ENCODE assay signal across 14 cellular contexts in genomic region chr14:33700052-33700451, GRCh38.
DNase-seq lines count a peak whose midpoint lies in the region; ATAC-seq and TF ChIP-seq lines count a peak whose summit lies in the region.
"Had no signal": no experiment of that assay in that cellular context is flagged by ENCODE, and none has a peak within 500 bp of the region (broad histone marks: within the 10 kb centered on the region; RNA-seq: fewer than 3 reads in every experiment).

No MANE protein-coding gene starts in this region.

- no peaks in the 10 kb centered on the region for H3K36me3 Mint-ChIP-seq in brain
- H3K36me3 Mint-ChIP-seq: CD14-positive monocyte; CD8-positive, alpha-beta T cell had no signal

- POLR2A ChIA-PET in IMR-90 (lab: Charles Lee; ENCODE audit: unreplicated experiment): no interaction called here

- H3K4me1 Mint-ChIP-seq in brain: peaks cover 35% of the 10 kb centered on the region
- H3K4me1 Mint-ChIP-seq: CD14-positive monocyte had no signal

- ATAC-seq in IMR-90 (ENCODE audit: low read depth): no peak
- no peak for ATAC-seq in activated CD4-positive, CD25-positive, alpha-beta regulatory T cell treated with anti-CD3 and anti-CD28 coated beads, Interleukin-2, amount 50 U/mL, for 24 hours
- ATAC-seq: CD8-positive, alpha-beta T cell had no signal

- no peak for TF ChIP-seq RAD21 in IMR-90 (IDR thresholded peaks at IDR 0.05; ENCODE audit: low read length)

- H4K20me1 ChIP-seq in IMR-90 (ENCODE audit: insufficient read depth, low read length): no peaks in the 10 kb centered on the region

- no peak overlapping the region for H2BK20ac ChIP-seq in IMR-90 (ENCODE audit: low read depth, low read length)

- H2BK120ac ChIP-seq in IMR-90 (ENCODE audit: low read depth, low read length): no peak overlapping the region

- H3K9ac ChIP-seq in IMR-90 (ENCODE audit: low read depth, low read length): no peak overlapping the region

- H3K14ac ChIP-seq in IMR-90 (replicated peaks; ENCODE audit: low read depth, low read length): no peak overlapping the region

- no peak overlapping the region for H2BK15ac ChIP-seq in IMR-90 (ENCODE audit: low read depth, low read length)

- H3K4me3 ChIP-seq in IMR-90 (ENCODE audit: insufficient read depth, low read depth, low read length): no peak overlapping the region
- H3K4me3 ChIP-seq: HAP-1 had no signal

- no peak for TF ChIP-seq POLR2A in IMR-90 (IDR thresholded peaks at IDR 0.05; ENCODE audit: low read depth, low read length)

- no peak for TF ChIP-seq CTCF in IMR-90 (conservative IDR thresholded peaks at IDR 0.05; ENCODE audit: low read depth, low read length)
- no peak for TF ChIP-seq CTCF in brain (conservative IDR thresholded peaks at IDR 0.05)

- no peak overlapping the region for H3K4me3 Mint-ChIP-seq in brain
- H3K4me3 Mint-ChIP-seq: CD14-positive monocyte; CD8-positive, alpha-beta T cell had no signal

- no peak overlapping the region for H2BK5ac ChIP-seq in IMR-90 (ENCODE audit: low read depth, low read length, poor library complexity, severe bottlenecking)

- DNase-seq in IMR-90: no peak
- DNase-seq in RPMI8226: no peak
- DNase-seq in cerebellum (ENCODE audit: low spot score): no peak
- DNase-seq: CD8-positive, alpha-beta T cell; COR-L47; DMS153; DMS79 treated with DMSO at 0.1 percent for 48 hours; EL; GOT3 had no signal

- no CpG with 5 or more reads among the region's 6 CpGs for WGBS in IMR-90 (ENCODE audit: extremely low coverage in 2 of 2, insufficient read length in 1 of 2), 2 experiments

- H3K9me3 ChIP-seq in IMR-90 (ENCODE audit: control insufficient read depth, insufficient read depth, low read length): no peaks in the 10 kb centered on the region
- H3K9me3 ChIP-seq: HAP-1 had no signal

- BruUV-seq in IMR-90 (replicated peaks; lab: Mats Ljungman, UMichigan): no TSS peak

- no peak overlapping the region for H3K18ac ChIP-seq in IMR-90 (ENCODE audit: low read depth, low read length)

- H3K56ac ChIP-seq in IMR-90 (ENCODE audit: extremely low read depth, insufficient read depth, low read length): no peak overlapping the region

- H2AK5ac ChIP-seq in IMR-90 (ENCODE audit: low read depth, low read length): no peak overlapping the region

- no peak overlapping the region for H3K4me2 ChIP-seq in IMR-90 (ENCODE audit: low read depth, low read length)

- H3K9me1 ChIP-seq in IMR-90 (ENCODE audit: insufficient read depth, low read length): no peaks in the 10 kb centered on the region

- H3K4ac ChIP-seq in IMR-90 (ENCODE audit: low read depth, low read length): no peak overlapping the region

- H3K23ac ChIP-seq in IMR-90 (ENCODE audit: low read depth, low read length): no peak overlapping the region

- intact Hi-C loops in IMR-90 (cut with micrococcal nuclease): no loop called here

- H4K5ac ChIP-seq in IMR-90 (ENCODE audit: low read depth, low read length): no peak overlapping the region

- no peaks in the 10 kb centered on the region for H3K27me3 Mint-ChIP-seq in brain

- no peak overlapping the region for H4K8ac ChIP-seq in IMR-90 (ENCODE audit: low read depth in 2 of 2, low read length in 2 of 2)

- H3K4me1 ChIP-seq in IMR-90 (ENCODE audit: control insufficient read depth, insufficient read depth, low read length): no peaks in the 10 kb centered on the region

- H3K27me3 ChIP-seq in IMR-90 (ENCODE audit: control insufficient read depth, insufficient read depth, low read length) (no peaks in the 10 kb centered on the region), layer of hippocampus (ENCODE audit: control insufficient read depth, insufficient read depth, low read length) (no peaks in the 10 kb centered on the region)

- H4K91ac ChIP-seq in IMR-90 (ENCODE audit: insufficient read depth, low read depth, low read length): no peak overlapping the region

- H3K27ac ChIP-seq in IMR-90 (ENCODE audit: insufficient read depth, low read length) (no peak overlapping the region), layer of hippocampus (ENCODE audit: low read depth, low read length) (peak overlapping the region; percentile 62)

- in situ Hi-C loops in IMR-90 (cut with MboI; ENCODE audit: low sequenced_read_pairs): no loop called here

- H3K9me3 Mint-ChIP-seq in brain: no peaks in the 10 kb centered on the region
- H3K9me3 Mint-ChIP-seq: CD8-positive, alpha-beta T cell had no signal

- dilution Hi-C loops in IMR-90 (cut with HindIII; ENCODE audit: low sequenced_read_pairs, unreplicated experiment): no loop called here

- CTCF ChIA-PET in IMR-90 (lab: Yijun Ruan, JAX): no interaction called here

- no peak overlapping the region for H2AK9ac ChIP-seq in IMR-90 (replicated peaks; ENCODE audit: low read depth, low read length, poor library complexity)

- no peaks in the 10 kb centered on the region for H3K79me1 ChIP-seq in IMR-90 (ENCODE audit: low read depth in 1 of 2, low read length in 2 of 2)

- no peaks in the 10 kb centered on the region for H3K36me3 ChIP-seq in IMR-90 (ENCODE audit: control insufficient read depth, insufficient read depth, low read length)
- H3K36me3 ChIP-seq: HAP-1 had no signal

- peak overlapping the region in 3 of 5 experiments; percentile 42 to 84 (median 60) for H3K27ac Mint-ChIP-seq in brain
- H3K27ac Mint-ChIP-seq: CD8-positive, alpha-beta T cell had no signal

- H2AFZ ChIP-seq in IMR-90 (replicated peaks; ENCODE audit: low read length, poor library complexity): no peak overlapping the region

TF ChIP-seq in IMR-90, 13 proteins besides CTCF, POLR2A, EP300 and RAD21:
- TF ChIP-seq MAFK (IDR thresholded peaks at IDR 0.05; ENCODE audit: low read depth, low read length) (peak; percentile 28; the same call in 1 of the 2 replicates), MAZ (IDR thresholded peaks at IDR 0.05; ENCODE audit: borderline replicate concordance, low read depth, low read length) (no peak), RFX5 (IDR thresholded peaks at IDR 0.05; ENCODE audit: low read depth, low read length) (no peak), NFE2L2 (IDR thresholded peaks at IDR 0.05; ENCODE audit: low read depth, low read length) (no peak), ELK1 (IDR thresholded peaks at IDR 0.05; ENCODE audit: borderline replicate concordance, low read depth, low read length) (no peak)
TF ChIP-seq in IMR-90: peak in this region for 1.
